7 cellular contexts compared by ENCODE assay signal in genomic region chr15:28198215-28198614, GRCh38.
DNase-seq lines count a peak whose midpoint lies in the region; ATAC-seq, FAIRE-seq and TF ChIP-seq lines count a peak whose summit lies in the region.
"Not testable (repeated sequence)": the region's sequence is repeated elsewhere in the genome, so short reads cannot be mapped to it uniquely, and the experiment has no call there.

No MANE protein-coding gene starts in this region.

- not testable (repeated sequence) for H3K9me3 ChIP-seq in PC-3 (ENCODE audit: low read length); Panc1 (ENCODE audit: control insufficient read depth, insufficient read depth, low read depth, low read length); gastrocnemius medialis

- peaks cover 18% of the 10 kb centered on the region for H3K4me1 ChIP-seq in PC-3 (ENCODE audit: insufficient read depth, low read length)
- not testable (repeated sequence) for H3K4me1 ChIP-seq in Panc1 (ENCODE audit: control insufficient read depth, insufficient read depth, low read length); gastrocnemius medialis

- not testable (repeated sequence) for H4K20me1 ChIP-seq in PC-3 (ENCODE audit: low read length)

- not testable (repeated sequence) for H3K9me3 Mint-ChIP-seq in nephron progenitor cell

- H3K27ac ChIP-seq in PC-3 (ENCODE audit: low read length): peak overlapping the region; percentile 95
- not testable (repeated sequence) for H3K27ac ChIP-seq in Panc1 (ENCODE audit: low read length); gastrocnemius medialis
- H3K27ac ChIP-seq in epithelial cell of prostate: peak overlapping the region; percentile 41

- CTCF ChIA-PET in PC-3 (lab: Charles Lee); Panc1 (lab: Charles Lee): not testable (repeated sequence)

- ATAC-seq in PC-3 (peak; percentile 64), gastrocnemius medialis (peak; percentile 42 to 71)
- ATAC-seq in Panc1: not testable (repeated sequence)

- not testable (repeated sequence) for H3K36me3 ChIP-seq in PC-3 (ENCODE audit: low read depth, low read length); Panc1 (ENCODE audit: control insufficient read depth, insufficient read depth, low read length); bronchial epithelial cell (ENCODE audit: control insufficient read depth, insufficient read depth, low read length)
- H3K36me3 ChIP-seq in gastrocnemius medialis: peaks cover 0 to 37% of the 10 kb centered on the region in 2 donors

- peak overlapping the region; percentile 64 for H3K4me2 ChIP-seq in PC-3 (ENCODE audit: low read length)

- H3K36me3 Mint-ChIP-seq in nephron progenitor cell (ENCODE audit: low read depth): peaks cover 78% of the 10 kb centered on the region

- H2AFZ ChIP-seq in PC-3 (ENCODE audit: low read length): not testable (repeated sequence)

- not testable (repeated sequence) for H3K4me3 Mint-ChIP-seq in nephron progenitor cell

- in situ Hi-C loops in Panc1 (cut with HindIII; ENCODE audit: low pct_unique_long_range_greater_than_20kb, low sequenced_read_pairs); gastrocnemius medialis (cut with MboI; ENCODE audit: low sequenced_read_pairs in 4 of 4): not testable (repeated sequence)

- intact Hi-C loops in PC-3 (cut with micrococcal nuclease); Panc1 (cut with micrococcal nuclease; ENCODE audit: unreplicated experiment); gastrocnemius medialis (cut with DNase I; ENCODE audit: low total_unique reads): not testable (repeated sequence)

- not testable (repeated sequence) for H3K4me1 Mint-ChIP-seq in nephron progenitor cell

- H3K27me3 ChIP-seq in PC-3 (ENCODE audit: low read length); Panc1 (ENCODE audit: control insufficient read depth, insufficient read depth, low read length); bronchial epithelial cell (ENCODE audit: control insufficient read depth, insufficient read depth, low read length); gastrocnemius medialis: not testable (repeated sequence)

- not testable (repeated sequence) for BruUV-seq in PC-3 (replicated peaks; lab: Mats Ljungman, UMichigan)
- TSS peak; percentile 25 for BruUV-seq in Panc1 (replicated peaks; lab: Mats Ljungman, UMichigan)

- not testable (repeated sequence) for TF ChIP-seq CTCF in PC-3 (conservative IDR thresholded peaks at IDR 0.05; ENCODE audit: low read depth, low read length); Panc1 (IDR thresholded peaks at IDR 0.05); bronchial epithelial cell (IDR thresholded peaks at IDR 0.05; ENCODE audit: insufficient read depth, low read length, severe bottlenecking); nephron progenitor cell (IDR thresholded peaks at IDR 0.05); gastrocnemius medialis (IDR thresholded peaks at IDR 0.05 in 4 of 5, conservative IDR thresholded peaks at IDR 0.05 in 1 of 5)

- FAIRE-seq in bronchial epithelial cell (lab: Jason Lieb, UNC): not testable (repeated sequence)

- TF ChIP-seq POLR2A in gastrocnemius medialis (IDR thresholded peaks at IDR 0.05): not testable (repeated sequence)

- H3K4me3 ChIP-seq in PC-3 (ENCODE audit: low read length); Panc1 (ENCODE audit: low read depth in 2 of 2, low read length in 2 of 2); bronchial epithelial cell (ENCODE audit: low read depth, low read length); gastrocnemius medialis: not testable (repeated sequence)

- H3K27me3 Mint-ChIP-seq in nephron progenitor cell (ENCODE audit: low read depth, poor library complexity): not testable (repeated sequence)

- POLR2A ChIA-PET in PC-3 (lab: Charles Lee; ENCODE audit: unreplicated experiment); Panc1 (lab: Charles Lee): not testable (repeated sequence)

- peak; percentile 67 for DNase-seq in NCI-H69 (lab: John Stamatoyannopoulos, UW)
- DNase-seq in PC-3: peak; percentile 43
- not testable (repeated sequence) for DNase-seq in Panc1 (ENCODE audit: low read depth, low spot score); epithelial cell of prostate (ENCODE audit: low read depth, low spot score); nephron progenitor cell; gastrocnemius medialis
- DNase-seq in bronchial epithelial cell (ENCODE audit: low read depth): peak; percentile 14

- peak overlapping the region; percentile 61 for H3K27ac Mint-ChIP-seq in nephron progenitor cell

- H3K9ac ChIP-seq in PC-3 (ENCODE audit: low read length): peak overlapping the region; percentile 74

- H3K79me2 ChIP-seq in PC-3 (ENCODE audit: low read length): not testable (repeated sequence)

- H3F3A ChIP-seq in PC-3 (ENCODE audit: low read length, unreplicated experiment): not testable (repeated sequence)

- H3K9me2 ChIP-seq in PC-3 (replicated peaks; ENCODE audit: low read length): not testable (repeated sequence)
